ENCODE assay signal across 18 cellular contexts in genomic region chr13:89857502-89857901, GRCh38.
DNase-seq lines count a peak whose midpoint lies in the region; ATAC-seq, FAIRE-seq and TF ChIP-seq lines count a peak whose summit lies in the region.
"Had no signal": no experiment of that assay in that cellular context is flagged by ENCODE, and none has a peak within 500 bp of the region (broad histone marks: within the 10 kb centered on the region; RNA-seq: fewer than 3 reads in every experiment).

No MANE protein-coding gene starts in this region.

- no peak overlapping the region for H3K4ac ChIP-seq in mesenchymal stem cell (ENCODE audit: low read depth in 1 of 2, low read length in 2 of 2)

- H3K27ac ChIP-seq in smooth muscle cell (ENCODE audit: low read depth) (no peak overlapping the region), mesenchymal stem cell (ENCODE audit: low read length, poor library complexity, severe bottlenecking) (no peak overlapping the region)
- H3K27ac ChIP-seq: 22Rv1; A549; BLaER1 treated with 17β-estradiol and CSF1 and Interleukin-3, amounts not matched to agents 10 nM and 100 nM; C4-2B had no signal

- no peak overlapping the region for H2BK120ac ChIP-seq in mesenchymal stem cell (ENCODE audit: low read depth, low read length)

- H3K9ac ChIP-seq in smooth muscle cell (ENCODE audit: low read depth) (no peak overlapping the region), mesenchymal stem cell (ENCODE audit: low read length) (no peak overlapping the region)
- H3K9ac ChIP-seq: BLaER1 treated with 17β-estradiol and CSF1 and Interleukin-3, amounts not matched to agents 10 nM and 100 nM had no signal

- H2AFZ ChIP-seq in smooth muscle cell (ENCODE audit: low read depth) (peak overlapping the region; percentile 84), mesenchymal stem cell (ENCODE audit: low read depth, low read length) (no peak overlapping the region)

- no peak overlapping the region for H4K91ac ChIP-seq in mesenchymal stem cell (ENCODE audit: low read length)

- H3K79me1 ChIP-seq in mesenchymal stem cell (replicated peaks; ENCODE audit: low read length, poor library complexity, severe bottlenecking) = no peaks in the 10 kb centered on the region

- ATAC-seq in HG02981 (IDR thresholded peaks at IDR 0.05; ENCODE audit: unreplicated experiment) = no peak
- ATAC-seq: A549; CD8-positive, alpha-beta T cell had no signal

- H4K8ac ChIP-seq in mesenchymal stem cell (ENCODE audit: low read length) = no peak overlapping the region

- TF ChIP-seq CTCF in smooth muscle cell (IDR thresholded peaks at IDR 0.05; ENCODE audit: borderline replicate concordance, insufficient read depth, poor library complexity, severe bottlenecking) = no peak

- H3K4me2 ChIP-seq in smooth muscle cell (no peak overlapping the region), mesenchymal stem cell (ENCODE audit: low read length, poor library complexity, severe bottlenecking) (no peak overlapping the region)
- H3K4me2 ChIP-seq: A549; BLaER1 treated with 17β-estradiol and CSF1 and Interleukin-3, amounts not matched to agents 10 nM and 100 nM had no signal

- peak; percentile 20 for FAIRE-seq in H54 (lab: Jason Lieb, UNC)
- FAIRE-seq: A549, GM12891, GM19239 had no signal

- no peaks in the 10 kb centered on the region for H3K79me2 ChIP-seq in smooth muscle cell (ENCODE audit: low read depth)

- no peak overlapping the region for H2BK5ac ChIP-seq in mesenchymal stem cell (ENCODE audit: low read depth, low read length, poor library complexity, severe bottlenecking)

- no peaks in the 10 kb centered on the region for H3K27me3 ChIP-seq in smooth muscle cell (ENCODE audit: low read depth)
- no peaks in the 10 kb centered on the region for H3K27me3 ChIP-seq in mesenchymal stem cell (ENCODE audit: control insufficient read depth in 1 of 2, insufficient read depth in 1 of 2, low read length in 2 of 2)
- H3K27me3 ChIP-seq: BLaER1 treated with 17β-estradiol and CSF1 and Interleukin-3, amounts not matched to agents 10 nM and 100 nM had no signal

- H2BK15ac ChIP-seq in mesenchymal stem cell (ENCODE audit: low read depth, poor library complexity, severe bottlenecking) = no peak overlapping the region

- TF ChIP-seq POLR2A in H54 (IDR thresholded peaks at IDR 0.05; ENCODE audit: low read depth, low read length) = no peak

- DNase-seq in H54 (ENCODE audit: insufficient read length, low spot score) (no peak), kidney tubule cell (ENCODE audit: low spot score) (peak; percentile 71), smooth muscle cell (lab: John Stamatoyannopoulos, UW; ENCODE audit: unreplicated experiment) (no peak), mesenchymal stem cell (no peak)
- DNase-seq: AML-193; Caco-2; Calu3; CD4-positive, alpha-beta T cell; CD8-positive, alpha-beta T cell; DMS79 treated with DMSO at 0.1 percent for 48 hours; GF-D8 had no signal

- H4K20me1 ChIP-seq in smooth muscle cell (ENCODE audit: low read depth) = no peaks in the 10 kb centered on the region
- H4K20me1 ChIP-seq: BLaER1 treated with 17β-estradiol and CSF1 and Interleukin-3, amounts not matched to agents 10 nM and 100 nM had no signal

- H3K4me1 ChIP-seq in smooth muscle cell (ENCODE audit: low read depth) = no peaks in the 10 kb centered on the region
- no peaks in the 10 kb centered on the region for H3K4me1 ChIP-seq in mesenchymal stem cell (ENCODE audit: control insufficient read depth, insufficient read depth, low read depth, low read length)
- H3K4me1 ChIP-seq: A549; BLaER1 treated with 17β-estradiol and CSF1 and Interleukin-3, amounts not matched to agents 10 nM and 100 nM; Caco-2 had no signal

- H3K36me3 ChIP-seq in smooth muscle cell (ENCODE audit: low read depth) (no peaks in the 10 kb centered on the region), mesenchymal stem cell (ENCODE audit: control insufficient read depth in 1 of 2, insufficient read depth in 2 of 2, low read depth in 1 of 2, low read length in 2 of 2) (no peaks in the 10 kb centered on the region)
- H3K36me3 ChIP-seq: BLaER1 treated with 17β-estradiol and CSF1 and Interleukin-3, amounts not matched to agents 10 nM and 100 nM had no signal

- H3F3A ChIP-seq in smooth muscle cell (ENCODE audit: low read depth) = no peaks in the 10 kb centered on the region

- H3K4me3 ChIP-seq in smooth muscle cell (no peak overlapping the region), mesenchymal stem cell (ENCODE audit: insufficient read depth in 1 of 2, low read depth in 1 of 2, low read length in 2 of 2) (no peak overlapping the region)
- H3K4me3 ChIP-seq: A549; BLaER1 treated with 17β-estradiol and CSF1 and Interleukin-3, amounts not matched to agents 10 nM and 100 nM had no signal

- H3K9me3 ChIP-seq in smooth muscle cell (replicated peaks; ENCODE audit: low read depth) = no peaks in the 10 kb centered on the region
- H3K9me3 ChIP-seq in mesenchymal stem cell (ENCODE audit: control insufficient read depth, low read length) = no peaks in the 10 kb centered on the region
- H3K9me3 ChIP-seq: A549; BLaER1 treated with 17β-estradiol and CSF1 and Interleukin-3, amounts not matched to agents 10 nM and 100 nM; Caco-2 had no signal

- H2BK12ac ChIP-seq in mesenchymal stem cell (ENCODE audit: low read length in 2 of 2) = no peak overlapping the region

- 68% methylated on average over 3 of the region's 3 CpGs for WGBS in smooth muscle cell (ENCODE audit: low lambda C conversion rate)
- WGBS in mesenchymal stem cell = no CpG with 5 or more reads among the region's 3 CpGs

- H2AK5ac ChIP-seq in mesenchymal stem cell (ENCODE audit: low read length, severe bottlenecking) = no peak overlapping the region

- H3K23ac ChIP-seq in mesenchymal stem cell (ENCODE audit: low read length in 2 of 2) = no peak overlapping the region

- no peak overlapping the region for H3K14ac ChIP-seq in mesenchymal stem cell (ENCODE audit: low read length in 2 of 2)

- H3K18ac ChIP-seq in mesenchymal stem cell (ENCODE audit: low read depth in 1 of 2, low read length in 2 of 2) = no peak overlapping the region
